In genomic region chr11:31375866-31376265, GRCh38 we compare ENCODE assay signal across 15 cellular contexts. TPM values are rescaled to one million over a fixed set of nuclear protein-coding genes. Genes with fewer than 3 reads are reported as not detected.
DNase-seq lines count a peak whose midpoint lies in the region; ATAC-seq lines count a peak whose summit lies in the region.
"Had no signal": no experiment of that assay in that cellular context is flagged by ENCODE, and none has a peak within 500 bp of the region (broad histone marks: within the 10 kb centered on the region; RNA-seq: fewer than 3 reads in every experiment).

No MANE protein-coding gene starts in this region.

- peak; percentile 43 for DNase-seq in activated CD4-positive, alpha-beta T cell treated with anti-CD3 and anti-CD28 coated beads for 36 hours
- DNase-seq in activated CD4-positive, alpha-beta T cell treated with anti-CD3 and anti-CD28 coated beads, Interleukin-2, amount 50 U/mL, for 48 hours = no peak
- DNase-seq in activated naive CD4-positive, alpha-beta T cell treated with anti-CD3 and anti-CD28 coated beads for 36 hours = peak; percentile 25
- no peak for DNase-seq in activated naive CD4-positive, alpha-beta T cell treated with anti-CD3 and anti-CD28 coated beads, Interleukin-2, amount 50 U/mL, for 16 hours
- peak; percentile 10 for DNase-seq in stimulated activated CD4-positive, alpha-beta T cell treated with anti-CD3 and anti-CD28 coated beads, Interleukin-4, amount 100 ng/mL, for 1 hour
- DNase-seq in stimulated activated CD4-positive, alpha-beta T cell treated with anti-CD3 and anti-CD28 coated beads, Interleukin-12 subunit alpha, Interleukin-12 subunit beta, amount 100 ng/mL, for 4 hours = no peak
- no peak for DNase-seq in effector CD8-positive, alpha-beta T cell (lab: John Stamatoyannopoulos, UW)
- DNase-seq: CD8-positive, alpha-beta T cell; COR-L47; DND-41; GDM1; GOT3; H9 had no signal

- H3K4me3 Mint-ChIP-seq in activated CD4-positive, alpha-beta T cell treated with anti-CD3 and anti-CD28 coated beads for 36 hours = no peak overlapping the region
- H3K4me3 Mint-ChIP-seq in activated naive CD4-positive, alpha-beta T cell treated with anti-CD3 and anti-CD28 coated beads for 36 hours = no peak overlapping the region
- H3K4me3 Mint-ChIP-seq: CD14-positive monocyte; CD8-positive, alpha-beta T cell; H9 had no signal

- CTCF ChIA-PET in activated CD4-positive, alpha-beta T cell treated with anti-CD3 and anti-CD28 coated beads for 36 hours (lab: Charles Lee) = interaction anchor here (0.8 kb wide), 1 partner anchor 29 kb away, joined by 3 read pairs; no protein-coding TSS in a partner anchor
- CTCF ChIA-PET in activated naive CD4-positive, alpha-beta T cell treated with anti-CD3 and anti-CD28 coated beads for 36 hours (lab: Charles Lee) = no interaction called here

- ATAC-seq in activated CD4-positive, alpha-beta T cell treated with anti-CD3 and anti-CD28 coated beads for 36 hours = peak; percentile 78
- ATAC-seq: CD8-positive, alpha-beta T cell had no signal

- POLR2A ChIA-PET in activated CD4-positive, alpha-beta T cell treated with anti-CD3 and anti-CD28 coated beads for 36 hours (lab: Charles Lee) = no interaction called here

- H3K4me1 Mint-ChIP-seq in activated CD4-positive, alpha-beta T cell treated with anti-CD3 and anti-CD28 coated beads for 36 hours = peaks cover 35% of the 10 kb centered on the region
- H3K4me1 Mint-ChIP-seq in activated naive CD4-positive, alpha-beta T cell treated with anti-CD3 and anti-CD28 coated beads for 36 hours (ENCODE audit: low read depth) = peaks cover 40% of the 10 kb centered on the region

- peaks cover 2% of the 10 kb centered on the region for H3K9me3 Mint-ChIP-seq in activated CD4-positive, alpha-beta T cell treated with anti-CD3 and anti-CD28 coated beads for 36 hours (ENCODE audit: low read depth)
- H3K9me3 Mint-ChIP-seq in activated naive CD4-positive, alpha-beta T cell treated with anti-CD3 and anti-CD28 coated beads for 36 hours = peaks cover 2% of the 10 kb centered on the region
- H3K9me3 Mint-ChIP-seq: CD14-positive monocyte; CD8-positive, alpha-beta T cell; H9 had no signal

- intact Hi-C loops in activated CD4-positive, alpha-beta T cell treated with anti-CD3 and anti-CD28 coated beads for 36 hours (cut with DNase I, micrococcal nuclease) = no loop called here
- intact Hi-C loops in activated naive CD4-positive, alpha-beta T cell treated with anti-CD3 and anti-CD28 coated beads for 36 hours (cut with micrococcal nuclease) = no loop called here

- H3K36me3 Mint-ChIP-seq in activated CD4-positive, alpha-beta T cell treated with anti-CD3 and anti-CD28 coated beads for 36 hours (ENCODE audit: low read depth) = peaks cover 29% of the 10 kb centered on the region
- H3K36me3 Mint-ChIP-seq in activated naive CD4-positive, alpha-beta T cell treated with anti-CD3 and anti-CD28 coated beads for 36 hours (ENCODE audit: low read depth) = peaks cover 19% of the 10 kb centered on the region

- no peaks in the 10 kb centered on the region for H3K27me3 Mint-ChIP-seq in activated CD4-positive, alpha-beta T cell treated with anti-CD3 and anti-CD28 coated beads for 36 hours
- H3K27me3 Mint-ChIP-seq in activated naive CD4-positive, alpha-beta T cell treated with anti-CD3 and anti-CD28 coated beads for 36 hours (ENCODE audit: low read depth) = no peaks in the 10 kb centered on the region

- H3K27ac Mint-ChIP-seq in activated CD4-positive, alpha-beta T cell treated with anti-CD3 and anti-CD28 coated beads for 36 hours = no peak overlapping the region
- H3K27ac Mint-ChIP-seq in activated naive CD4-positive, alpha-beta T cell treated with anti-CD3 and anti-CD28 coated beads for 36 hours = no peak overlapping the region
- H3K27ac Mint-ChIP-seq: CD14-positive monocyte; CD8-positive, alpha-beta T cell; H9 had no signal

RNA-seq across cellular contexts. Expression of gene DNAJC24, which starts 6.2 kb away (rescaled TPM):
- 10 to 100 TPM; 15.3 to 26.3 TPM for total RNA-seq in activated CD4-positive, alpha-beta T cell treated with anti-CD3 and anti-CD28 coated beads for 36 hours
- total RNA-seq in activated naive CD4-positive, alpha-beta T cell treated with anti-CD3 and anti-CD28 coated beads for 36 hours = 10 to 100 TPM; 14.2 to 14.6 TPM

RNA-seq across cellular contexts. Expression of gene DCDC1, which starts 6.3 kb away (rescaled TPM):
- total RNA-seq in activated CD4-positive, alpha-beta T cell treated with anti-CD3 and anti-CD28 coated beads for 36 hours = under 1 TPM; 0.23 to 0.32 TPM
- total RNA-seq in activated naive CD4-positive, alpha-beta T cell treated with anti-CD3 and anti-CD28 coated beads for 36 hours = under 1 TPM in 1 of 2 experiments, not detected in 1; 0.25 TPM
- total RNA-seq: HT-29 had no signal

Comparison
In these comparisons a context has a peak if more than half of its experiments do, and no peak if none do; other contexts are left out.
1. DNase-seq: peak in activated CD4-positive, alpha-beta T cell treated with anti-CD3 and anti-CD28 coated beads for 36 hours (single experiment), activated naive CD4-positive, alpha-beta T cell treated with anti-CD3 and anti-CD28 coated beads for 36 hours (single experiment) and stimulated activated CD4-positive, alpha-beta T cell treated with anti-CD3 and anti-CD28 coated beads, Interleukin-4, amount 100 ng/mL, for 1 hour (single experiment); none in activated CD4-positive, alpha-beta T cell treated with anti-CD3 and anti-CD28 coated beads, Interleukin-2, amount 50 U/mL, for 48 hours (0 of 2), activated naive CD4-positive, alpha-beta T cell treated with anti-CD3 and anti-CD28 coated beads, Interleukin-2, amount 50 U/mL, for 16 hours (single experiment), stimulated activated CD4-positive, alpha-beta T cell treated with anti-CD3 and anti-CD28 coated beads, Interleukin-12 subunit alpha, Interleukin-12 subunit beta, amount 100 ng/mL, for 4 hours (single experiment) and effector CD8-positive, alpha-beta T cell (single experiment).